Comparison of ENCODE assay signal across 1 cellular context in the genomic region with DNA sequence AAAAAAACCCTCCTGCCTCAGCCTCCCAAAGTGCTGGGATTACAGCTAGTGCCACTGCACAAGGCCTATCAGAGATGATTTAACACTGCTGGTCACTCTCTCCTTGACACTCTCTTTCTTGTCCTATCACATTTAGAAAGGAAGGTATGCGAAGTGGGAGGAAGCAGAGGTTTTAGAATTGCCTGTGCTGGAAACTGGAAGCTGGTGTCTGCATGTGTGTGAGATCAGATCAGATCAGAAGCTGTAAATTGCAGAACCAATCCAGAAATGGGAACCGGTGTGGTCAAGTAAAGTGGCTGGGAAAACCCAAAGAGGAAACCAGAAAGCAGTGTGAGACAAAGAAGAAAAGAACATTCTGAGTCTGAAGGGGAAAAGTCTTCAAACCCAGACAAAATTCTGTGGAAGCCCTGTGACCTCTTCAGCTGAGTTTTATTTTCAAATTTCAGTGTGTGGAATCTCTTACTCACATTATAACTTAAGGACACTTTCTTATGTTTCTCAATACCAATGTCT.
TF ChIP-seq lines count a peak whose summit lies in the region.

No MANE protein-coding gene starts in this region.

TF ChIP-seq in HepG2, 621 proteins besides CTCF, POLR2A, EP300 and RAD21:
- TF ChIP-seq FIP1L1 (IDR thresholded peaks at IDR 0.05; ENCODE audit: borderline replicate concordance, insufficient read depth, low read depth, low read length) (no peak), DNMT1 (CRISPR knock-in tag; IDR thresholded peaks at IDR 0.05) (no peak), ZSCAN29 (CRISPR knock-in tag; conservative IDR thresholded peaks at IDR 0.05) (no peak), ZKSCAN5 (CRISPR knock-in tag; IDR thresholded peaks at IDR 0.05) (no peak), GPN1 (CRISPR knock-in tag; IDR thresholded peaks at IDR 0.05; ENCODE audit: borderline replicate concordance) (no peak), GFI1 (CRISPR knock-in tag; IDR thresholded peaks at IDR 0.05; ENCODE audit: borderline replicate concordance) (no peak), SRSF9 (IDR thresholded peaks at IDR 0.05; ENCODE audit: borderline replicate concordance, insufficient read depth, low read depth, low read length, poor library complexity, severe bottlenecking) (no peak), LRRFIP1 (CRISPR knock-in tag; conservative IDR thresholded peaks at IDR 0.05) (no peak)
